8 cellular contexts compared by ENCODE assay signal in the genomic region with DNA sequence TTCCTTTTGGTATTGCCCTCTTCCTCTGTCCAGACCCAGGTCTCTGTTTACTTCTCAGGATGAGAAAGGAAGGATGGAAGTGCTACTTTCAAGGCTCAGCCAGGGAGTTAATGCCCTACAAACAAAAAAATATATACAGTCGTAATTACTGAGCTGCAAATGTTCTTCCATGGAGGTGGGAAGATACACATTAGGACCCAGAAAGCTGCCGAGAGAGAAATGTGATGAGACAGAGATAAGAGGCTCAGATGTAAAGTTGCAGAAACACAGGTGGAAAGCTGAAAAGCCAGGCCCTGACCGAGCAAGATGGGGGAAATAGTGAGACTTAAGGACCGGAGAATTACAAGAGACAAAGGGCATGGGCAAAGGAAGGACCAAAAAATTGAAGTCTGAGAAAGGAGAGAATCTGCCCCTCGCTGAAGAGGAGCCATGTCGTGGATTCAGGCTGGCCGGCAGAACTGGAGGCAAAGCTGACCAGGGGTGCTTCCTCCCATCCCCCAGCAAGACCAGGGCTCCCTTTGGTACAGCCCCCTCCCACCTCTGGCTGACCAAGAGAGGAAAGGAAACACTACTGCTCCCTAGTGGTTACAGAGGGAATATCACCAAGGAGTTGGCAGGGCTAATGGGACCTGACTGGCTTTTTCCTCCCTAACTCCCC. TPM values are rescaled to one million over a fixed set of nuclear protein-coding genes. Genes with fewer than 3 reads are reported as not detected.
DNase-seq lines count a peak whose midpoint lies in the region; ATAC-seq and TF ChIP-seq lines count a peak whose summit lies in the region.

No MANE protein-coding gene starts in this region.

- no peaks in the 10 kb centered on the region for H3K9me2 ChIP-seq in GM23338 (ENCODE audit: insufficient read depth)

- DNase-seq in DMS153 (lab: John Stamatoyannopoulos, UW): peak; percentile 20
- peak; percentile 96 for DNase-seq in GM23338 (ENCODE audit: low spot score)
- DNase-seq in NCI-H2227 treated with DMSO at 0.1 percent for 48 hours (lab: John Stamatoyannopoulos, UW): peak; percentile 59
- peak; percentile 71 for DNase-seq in astrocyte of the hippocampus (ENCODE audit: low read depth, low spot score)
- DNase-seq in iPS DF 6.9 (ENCODE audit: low read depth, low spot score): no peak
- DNase-seq in smooth muscle cell (lab: John Stamatoyannopoulos, UW; ENCODE audit: unreplicated experiment): no peak

- no peak overlapping the region for H3K9ac ChIP-seq in smooth muscle cell (ENCODE audit: low read depth)

- H3K4me3 ChIP-seq in GM23338 (peak overlapping the region; percentile 60), iPS DF 6.9 (ENCODE audit: low read length) (no peak overlapping the region), smooth muscle cell (no peak overlapping the region)

- no peaks in the 10 kb centered on the region for H3K9me3 Mint-ChIP-seq in GM23338

- H3K4me1 ChIP-seq in GM23338 (ENCODE audit: insufficient read depth) (peaks cover 55% of the 10 kb centered on the region), iPS DF 6.9 (ENCODE audit: control insufficient read depth, insufficient read depth, low read length) (peaks cover 5% of the 10 kb centered on the region), smooth muscle cell (ENCODE audit: low read depth) (peaks cover 23% of the 10 kb centered on the region)

- H3K79me2 ChIP-seq in GM23338 (replicated peaks; ENCODE audit: insufficient read depth): peaks cover 35% of the 10 kb centered on the region
- no peaks in the 10 kb centered on the region for H3K79me2 ChIP-seq in smooth muscle cell (ENCODE audit: low read depth)

- H3K36me3 Mint-ChIP-seq in GM23338 (ENCODE audit: low read depth): peaks cover 43% of the 10 kb centered on the region

- no peaks in the 10 kb centered on the region for H4K20me1 ChIP-seq in GM23338 (replicated peaks; ENCODE audit: insufficient read depth)
- no peaks in the 10 kb centered on the region for H4K20me1 ChIP-seq in smooth muscle cell (ENCODE audit: low read depth)

- H3K36me3 ChIP-seq in GM23338 (ENCODE audit: insufficient read depth) (peaks cover 6% of the 10 kb centered on the region; the same call in 1 of the 2 replicates), iPS DF 6.9 (ENCODE audit: control insufficient read depth, insufficient read depth, low read length) (0 out of 2 replicates have a peak, but pooled peaks cover 4% of the 10 kb centered on the region), smooth muscle cell (ENCODE audit: low read depth) (no peaks in the 10 kb centered on the region)

- no peaks in the 10 kb centered on the region for H3K27me3 ChIP-seq in GM23338 (ENCODE audit: insufficient read depth)
- H3K27me3 ChIP-seq in iPS DF 6.9 (ENCODE audit: control insufficient read depth, insufficient read depth, low read length): no peaks in the 10 kb centered on the region
- H3K27me3 ChIP-seq in smooth muscle cell (ENCODE audit: low read depth): no peaks in the 10 kb centered on the region

- H3K4me2 ChIP-seq in GM23338 (peak overlapping the region; percentile 90), smooth muscle cell (peak overlapping the region; percentile 72)

- peaks cover 63% of the 10 kb centered on the region for H3K4me1 Mint-ChIP-seq in GM23338

- H3K9me3 ChIP-seq in iPS DF 6.9 (ENCODE audit: control insufficient read depth, insufficient read depth, low read length) (no peaks in the 10 kb centered on the region), smooth muscle cell (replicated peaks; ENCODE audit: low read depth) (no peaks in the 10 kb centered on the region)

- WGBS in iPS DF 6.9 (ENCODE audit: insufficient coverage, insufficient read length): no CpG with 5 or more reads among the region's 7 CpGs
- WGBS in smooth muscle cell (ENCODE audit: low lambda C conversion rate): 18% methylated on average over 7 of the region's 7 CpGs

- peak overlapping the region; percentile 96 for H3K27ac Mint-ChIP-seq in GM23338

- H2AFZ ChIP-seq in GM23338 (no peak overlapping the region), smooth muscle cell (ENCODE audit: low read depth) (peak overlapping the region; percentile 49)

- ATAC-seq in GM23338: peak; percentile 32
- ATAC-seq in HG02763 (IDR thresholded peaks at IDR 0.05; ENCODE audit: unreplicated experiment): no peak
- ATAC-seq in GM19395 (IDR thresholded peaks at IDR 0.05; ENCODE audit: unreplicated experiment): no peak

- H3F3A ChIP-seq in GM23338 (replicated peaks; ENCODE audit: low read depth) (peaks cover 11% of the 10 kb centered on the region), smooth muscle cell (ENCODE audit: low read depth) (peaks cover 18% of the 10 kb centered on the region)

- TF ChIP-seq CTCF in GM23338 (conservative IDR thresholded peaks at IDR 0.05; ENCODE audit: low read depth in 2 of 2) (peak; percentile 82 to 88), smooth muscle cell (IDR thresholded peaks at IDR 0.05; ENCODE audit: borderline replicate concordance, insufficient read depth, poor library complexity, severe bottlenecking) (peak; percentile 73)

- H3K4me3 Mint-ChIP-seq in GM23338: peak overlapping the region; percentile 85

- peak overlapping the region; percentile 100 for H3K27ac ChIP-seq in GM23338 (ENCODE audit: low read depth)
- peak overlapping the region; percentile 88 for H3K27ac ChIP-seq in iPS DF 6.9 (ENCODE audit: low read length)
- H3K27ac ChIP-seq in smooth muscle cell (ENCODE audit: low read depth): no peak overlapping the region

- peaks cover 22% of the 10 kb centered on the region for H3K27me3 Mint-ChIP-seq in GM23338 (ENCODE audit: insufficient read depth, low read depth, poor library complexity)

TF ChIP-seq in GM23338, 12 proteins besides CTCF, POLR2A, EP300 and RAD21:
- TF ChIP-seq JUNB (IDR thresholded peaks at IDR 0.05; ENCODE audit: unreplicated experiment) (no peak), POLR2AphosphoS5 (IDR thresholded peaks at IDR 0.05; ENCODE audit: low read depth) (0 out of 2 replicates have a peak, but pooled peaks have one; percentile 15)

RNA-seq across cellular contexts. Expression of a gene that starts 12.2 kb away (rescaled TPM):
- 9.9 and 11.6 TPM in 2 replicates for total RNA-seq in GM23338 (2014; rRNA removed; shearing (Covaris generic))
- polyA plus RNA-seq in GM23338 (2016; fragmentation: Nextera tagmentation; extraction: Ambion mirVana) (18.5 and 22.4 TPM in 2 replicates), smooth muscle cell (1.4 and 1.6 TPM in 2 replicates)
- 0.13 and 0.27 TPM in 2 replicates for total RNA-seq in smooth muscle cell

RNA-seq across cellular contexts. Expression of a gene that starts 16.7 kb away (rescaled TPM):
- 15.0 and 21.3 TPM in 2 replicates for total RNA-seq in GM23338 (2014; rRNA removed; shearing (Covaris generic))
- polyA plus RNA-seq in GM23338 (2016; fragmentation: Nextera tagmentation; extraction: Ambion mirVana): 6.3 and 8.6 TPM in 2 replicates
- 5.7 and 10.2 TPM in 2 replicates for total RNA-seq in smooth muscle cell
- polyA plus RNA-seq in smooth muscle cell: 6.1 and 7.3 TPM in 2 replicates

RNA-seq across cellular contexts. Expression of a gene that starts 28.3 kb away (rescaled TPM):
- 63.5 and 70.8 TPM in 2 replicates for total RNA-seq in GM23338 (2014; rRNA removed; shearing (Covaris generic))
- polyA plus RNA-seq in GM23338 (2016; fragmentation: Nextera tagmentation; extraction: Ambion mirVana) (53.7 and 55.3 TPM in 2 replicates), smooth muscle cell (62.4 and 109 TPM in 2 replicates)
- 45.4 and 59.3 TPM in 2 replicates for total RNA-seq in smooth muscle cell

RNA-seq across cellular contexts. Expression of a gene that starts 39.3 kb away (rescaled TPM):
- total RNA-seq in GM23338 (2014; rRNA removed; shearing (Covaris generic)): 28.5 and 29.9 TPM in 2 replicates
- polyA plus RNA-seq in GM23338 (2016; fragmentation: Nextera tagmentation; extraction: Ambion mirVana) (11.0 and 11.9 TPM in 2 replicates), smooth muscle cell (not detected in 2 replicates)
- 0.54 and 2.4 TPM in 2 replicates for total RNA-seq in smooth muscle cell

Comparison
In these comparisons a context has a peak if more than half of its experiments do, and no peak if none do; other contexts are left out.
1. DNase-seq: peak in DMS153 (single experiment), GM23338 (single experiment), NCI-H2227 treated with DMSO at 0.1 percent for 48 hours (single experiment) and astrocyte of the hippocampus (single experiment); none in iPS DF 6.9 (single experiment) and smooth muscle cell (single experiment).